In genomic region chr5:4547547-4547946, GRCh38 we compare ENCODE assay signal across 23 cellular contexts.
"Had no signal": no experiment of that assay in that cellular context is flagged by ENCODE, and none has a peak within 500 bp of the region (broad histone marks: within the 10 kb centered on the region; RNA-seq: fewer than 3 reads in every experiment).

No MANE protein-coding gene starts in this region.

- H3K4me2 ChIP-seq: smooth muscle cell had no signal

- H3K9me3 Mint-ChIP-seq: mesothelial cell of epicardium; stimulated activated memory B cell treated with anti-CD40 and anti-IgM and Interleukin-4, amounts not matched to agents 10 μg/mL and 1 μg/mL and 100 μg/mL, for 72 hours; type B pancreatic cell had no signal

- H3K27ac Mint-ChIP-seq: mesothelial cell of epicardium; naive B cell; natural killer cell treated with Interleukin-12 subunit alpha and Interleukin-12 subunit beta and Interleukin-15 and Interleukin-18, amount 100 ng/mL, for 72 hours; progenitor cell of endocrine pancreas; stimulated activated memory B cell treated with anti-CD40 and anti-IgM and Interleukin-4, amounts not matched to agents 10 μg/mL and 1 μg/mL and 100 μg/mL, for 72 hours; stimulated activated naive CD8-positive, alpha-beta T cell treated with anti-CD3 and anti-CD28 coated beads, Interleukin-15, amount 100 ng/mL, for 72 hours; type B pancreatic cell had no signal

- H3K27ac ChIP-seq: left ventricle myocardium inferior, ovary, right atrium auricular region, right lobe of liver, tibial nerve, uterus had no signal

- H3K27me3 ChIP-seq: ovary, right atrium auricular region, right lobe of liver, tibial nerve, uterus had no signal

- H3K4me1 Mint-ChIP-seq: naive B cell; stimulated activated memory B cell treated with anti-CD40 and anti-IgM and Interleukin-4, amounts not matched to agents 10 μg/mL and 1 μg/mL and 100 μg/mL, for 72 hours; stimulated activated naive CD8-positive, alpha-beta T cell treated with anti-CD3 and anti-CD28 coated beads, Interleukin-15, amount 100 ng/mL, for 72 hours had no signal

- DNase-seq: islet precursor cell; left ventricle myocardium inferior; mesendoderm; naive B cell; ovary; right lobe of liver; stimulated activated CD4-positive, alpha-beta T cell treated with anti-CD3 and anti-CD28 coated beads, Interleukin-1b, Interleukin-23, amount 100 ng/mL, for 48 hours; stimulated activated CD4-positive, alpha-beta T cell treated with anti-CD3 and anti-CD28 coated beads, Interleukin-2, amount 100 ng/mL, for 48 hours; stimulated activated CD4-positive, alpha-beta T cell treated with anti-CD3 and anti-CD28 coated beads, Interleukin-4, amount 100 ng/mL, for 4 hours; stimulated activated CD8-positive, alpha-beta memory T cell treated with anti-CD3 and anti-CD28 coated beads, Interleukin-4, amount 100 ng/mL, for 48 hours; stimulated activated naive CD4-positive, alpha-beta T cell treated with Interleukin-2 at 50 U/mL for 16 hours; stimulated activated naive CD8-positive, alpha-beta T cell treated with anti-CD3 and anti-CD28 coated beads, Interleukin-15, amount 100 ng/mL, for 72 hours; substantia nigra; uterus had no signal

- ATAC-seq: natural killer cell treated with Interleukin-12 subunit alpha and Interleukin-12 subunit beta and Interleukin-15 and Interleukin-18, amount 100 ng/mL, for 72 hours; right lobe of liver; stimulated activated memory B cell treated with anti-CD40 and anti-IgM and Interleukin-4, amounts not matched to agents 10 μg/mL and 1 μg/mL and 100 μg/mL, for 72 hours; stimulated activated naive CD8-positive, alpha-beta T cell treated with anti-CD3 and anti-CD28 coated beads, Interleukin-15, amount 100 ng/mL, for 72 hours had no signal

- H3K36me3 Mint-ChIP-seq: mesothelial cell of epicardium; naive B cell; stimulated activated memory B cell treated with anti-CD40 and anti-IgM and Interleukin-4, amounts not matched to agents 10 μg/mL and 1 μg/mL and 100 μg/mL, for 72 hours; type B pancreatic cell had no signal

- H3K9me3 ChIP-seq: left ventricle myocardium inferior, ovary, right atrium auricular region, right lobe of liver, tibial nerve, uterus had no signal

- H3K4me3 ChIP-seq: left ventricle myocardium inferior, lung, ovary, right atrium auricular region, right lobe of liver, smooth muscle cell, tibial nerve, uterus had no signal

- H3K4me1 ChIP-seq: left ventricle myocardium inferior, right atrium auricular region, right lobe of liver, tibial nerve, uterus had no signal

- H3K27me3 Mint-ChIP-seq: natural killer cell treated with Interleukin-12 subunit alpha and Interleukin-12 subunit beta and Interleukin-15 and Interleukin-18, amount 100 ng/mL, for 72 hours; stimulated activated memory B cell treated with anti-CD40 and anti-IgM and Interleukin-4, amounts not matched to agents 10 μg/mL and 1 μg/mL and 100 μg/mL, for 72 hours; stimulated activated naive CD8-positive, alpha-beta T cell treated with anti-CD3 and anti-CD28 coated beads, Interleukin-15, amount 100 ng/mL, for 72 hours had no signal

- H3K4me3 Mint-ChIP-seq: mesothelial cell of epicardium; naive B cell; natural killer cell treated with Interleukin-12 subunit alpha and Interleukin-12 subunit beta and Interleukin-15 and Interleukin-18, amount 100 ng/mL, for 72 hours; stimulated activated memory B cell treated with anti-CD40 and anti-IgM and Interleukin-4, amounts not matched to agents 10 μg/mL and 1 μg/mL and 100 μg/mL, for 72 hours; stimulated activated naive CD8-positive, alpha-beta T cell treated with anti-CD3 and anti-CD28 coated beads, Interleukin-15, amount 100 ng/mL, for 72 hours; type B pancreatic cell had no signal

- H3K36me3 ChIP-seq: left ventricle myocardium inferior, ovary, right atrium auricular region, right lobe of liver, tibial nerve, uterus had no signal
